In the genomic region with DNA sequence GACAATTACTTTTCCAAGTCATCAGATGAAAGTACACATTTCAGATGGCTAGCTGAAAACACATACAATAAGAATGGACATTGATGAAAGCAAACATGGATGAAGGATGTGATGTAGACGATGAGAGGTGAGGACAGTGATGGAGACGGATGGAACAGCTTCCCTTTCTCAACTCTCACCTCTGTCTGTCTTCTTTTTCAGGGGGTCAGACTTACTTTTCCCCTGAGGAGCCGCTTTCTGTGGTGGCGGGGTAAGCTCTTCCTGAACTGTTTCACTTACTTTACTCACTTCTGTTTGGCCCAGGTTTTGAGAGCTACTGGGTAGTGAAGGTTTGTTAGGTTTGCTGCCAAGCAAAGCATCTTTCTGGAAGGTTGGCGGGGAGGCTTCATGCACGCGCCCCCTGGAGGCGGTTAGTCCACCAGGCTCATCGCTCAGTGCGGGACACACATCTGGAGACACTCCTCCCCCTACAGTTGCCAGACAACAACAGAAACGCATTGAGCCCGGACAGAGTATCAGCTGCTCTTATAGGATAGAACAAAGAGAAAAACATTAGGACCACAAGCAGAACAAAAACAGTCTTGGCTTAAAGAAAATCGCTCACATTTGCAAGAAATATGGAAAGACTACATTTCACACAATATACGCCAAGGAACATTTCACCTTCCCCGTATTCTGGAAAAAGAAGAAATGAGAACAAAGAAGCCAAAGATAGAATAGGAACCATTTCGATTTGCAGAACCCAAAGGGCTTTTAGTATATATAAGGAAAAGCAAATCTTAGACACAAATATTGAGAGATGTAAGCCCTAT, we compare ENCODE assay signal across 8 cellular contexts.
DNase-seq lines count a peak whose midpoint lies in the region; ATAC-seq, FAIRE-seq and TF ChIP-seq lines count a peak whose summit lies in the region.

No MANE protein-coding gene starts in this region.

- no peaks in the 10 kb centered on the region for H4K20me1 ChIP-seq in HepG2 (ENCODE audit: insufficient read depth, low read length)

- TF ChIP-seq CTCF in A673 (conservative IDR thresholded peaks at IDR 0.05; ENCODE audit: low read depth, low read length) = peak; percentile 98
- TF ChIP-seq CTCF in colonic mucosa (IDR thresholded peaks at IDR 0.05) = peak; percentile 75
- peak; percentile 94 for TF ChIP-seq CTCF in HepG2 (CRISPR knock-in tag; IDR thresholded peaks at IDR 0.05)

- H3K79me2 ChIP-seq in HepG2 (ENCODE audit: insufficient read depth, low read length) = no peaks in the 10 kb centered on the region

- no peak overlapping the region for H3K27ac Mint-ChIP-seq in activated CD4-positive, alpha-beta T cell treated with anti-CD3 and anti-CD28 coated beads, Interleukin-2, amount 10 ng/mL, durations not matched to agents 24 days and 14 days

- no peaks in the 10 kb centered on the region for H3K27me3 ChIP-seq in A673 (replicated peaks; ENCODE audit: insufficient read depth, low read depth, low read length, poor library complexity)
- no peaks in the 10 kb centered on the region for H3K27me3 ChIP-seq in colonic mucosa
- no peaks in the 10 kb centered on the region for H3K27me3 ChIP-seq in HepG2 (ENCODE audit: control insufficient read depth in 1 of 2, insufficient read depth in 2 of 2, low read length in 2 of 2)

- H3K4me2 ChIP-seq in HepG2 (ENCODE audit: low read depth, low read length) = peak overlapping the region; percentile 48

- TF ChIP-seq EP300 in HepG2 (IDR thresholded peaks at IDR 0.05; ENCODE audit: low read depth in 2 of 2, low read length in 2 of 2) (no peak), HepG2 (CRISPR knock-in tag; IDR thresholded peaks at IDR 0.05; ENCODE audit: borderline replicate concordance) (no peak)

- H3K36me3 Mint-ChIP-seq in activated CD4-positive, alpha-beta T cell treated with anti-CD3 and anti-CD28 coated beads, Interleukin-2, amount 10 ng/mL, durations not matched to agents 24 days and 14 days (ENCODE audit: low read depth) = peaks cover 2% of the 10 kb centered on the region

- TF ChIP-seq POLR2A in HepG2 (IDR thresholded peaks at IDR 0.05; ENCODE audit: insufficient read depth in 1 of 2, low read depth in 2 of 2, low read length in 2 of 2) = no peak

- H3K27ac ChIP-seq in A673 (ENCODE audit: low read depth, low read length, poor library complexity, severe bottlenecking) (no peak overlapping the region), colonic mucosa (no peak overlapping the region), HepG2 (ENCODE audit: extremely low read length, insufficient read depth, low read length) (no peak overlapping the region)

- ATAC-seq in GM18517 (IDR thresholded peaks at IDR 0.05; ENCODE audit: unreplicated experiment) (peak; percentile 96), HG03045 (IDR thresholded peaks at IDR 0.05; ENCODE audit: unreplicated experiment) (peak; percentile 86), HepG2 (peak; percentile 100)

- peaks cover 9% of the 10 kb centered on the region for H3K4me1 Mint-ChIP-seq in activated CD4-positive, alpha-beta T cell treated with anti-CD3 and anti-CD28 coated beads, Interleukin-2, amount 10 ng/mL, durations not matched to agents 24 days and 14 days

- WGBS in HepG2 (ENCODE audit: low lambda C conversion rate) = 20% methylated on average over 16 of the region's 16 CpGs

- no peaks in the 10 kb centered on the region for H3K9me3 Mint-ChIP-seq in activated CD4-positive, alpha-beta T cell treated with anti-CD3 and anti-CD28 coated beads, Interleukin-2, amount 10 ng/mL, durations not matched to agents 24 days and 14 days

- in situ Hi-C loops in HepG2 (cut with HindIII; ENCODE audit: extremely low pct_ligation_motif_present, low pct_unique_long_range_greater_than_20kb) = no loop called here

- peak; percentile 96 for FAIRE-seq in HepG2 (lab: Jason Lieb, UNC)

- intact Hi-C loops in A673 (cut with micrococcal nuclease; ENCODE audit: unreplicated experiment) = loop anchor here (1.0 kb wide), 1 partner anchor 197 kb away; no protein-coding TSS in a partner anchor
- intact Hi-C loops in activated CD4-positive, alpha-beta T cell treated with anti-CD3 and anti-CD28 coated beads, Interleukin-2, amount 10 ng/mL, durations not matched to agents 24 days and 14 days (cut with micrococcal nuclease) = loop anchor here (1.0 to 5.0 kb wide), 5 partner anchors 60 to 197 kb away; a partner anchor contains a TSS
- intact Hi-C loops in colonic mucosa (cut with DNase I) = loop anchor here (5.0 kb wide), 1 partner anchor 197 kb away; no protein-coding TSS in a partner anchor
- intact Hi-C loops in HepG2 (cut with micrococcal nuclease; ENCODE audit: unreplicated experiment) = loop anchor here (5.0 to 10.0 kb wide), 2 partner anchors 117 to 194 kb away; a partner anchor contains a TSS

- CTCF ChIA-PET in A673 (lab: Charles Lee) = interaction anchor here (0.6 to 1.9 kb wide), 3 partner anchors 57 to 135 kb away, joined by 4 to 5 read pairs (median 5); no protein-coding TSS in a partner anchor
- CTCF ChIA-PET in HepG2 (lab: Yijun Ruan, JAX; ENCODE audit: low intra/inter-chr PET ratio, low total read pairs) = interaction anchor here (1.3 to 1.9 kb wide), 2 partner anchors 116 to 197 kb away, joined by 4 to 10 read pairs; a partner anchor contains a TSS

- POLR2A ChIA-PET in A673 (lab: Charles Lee; ENCODE audit: low non-redundant PET) (no interaction called here), HepG2 (lab: Yijun Ruan, JAX) (interaction anchor here (0.6 to 1.6 kb wide), 7 partner anchors 12 to 223 kb away, joined by 3 to 10 read pairs (median 3); no protein-coding TSS in a partner anchor)

- no peaks in the 10 kb centered on the region for H3K27me3 Mint-ChIP-seq in activated CD4-positive, alpha-beta T cell treated with anti-CD3 and anti-CD28 coated beads, Interleukin-2, amount 10 ng/mL, durations not matched to agents 24 days and 14 days

- TF ChIP-seq RAD21 in HepG2 (CRISPR knock-in tag; IDR thresholded peaks at IDR 0.05) = peak; percentile 81

- H3K9me3 ChIP-seq in A673 (ENCODE audit: low read depth, low read length, poor library complexity, severe bottlenecking) (no peaks in the 10 kb centered on the region), colonic mucosa (no peaks in the 10 kb centered on the region), HepG2 (ENCODE audit: low read length) (no peaks in the 10 kb centered on the region)

- BruUV-seq in A673 (replicated peaks; lab: Mats Ljungman, UMichigan) (no TSS peak), HepG2 (replicated peaks; lab: Mats Ljungman, UMichigan) (no TSS peak)

- H3K4me3 Mint-ChIP-seq in activated CD4-positive, alpha-beta T cell treated with anti-CD3 and anti-CD28 coated beads, Interleukin-2, amount 10 ng/mL, durations not matched to agents 24 days and 14 days = peak overlapping the region; percentile 10

- no peaks in the 10 kb centered on the region for H3K4me1 ChIP-seq in A673 (ENCODE audit: insufficient read depth, low read length, poor library complexity, severe bottlenecking)
- no peaks in the 10 kb centered on the region for H3K4me1 ChIP-seq in colonic mucosa
- H3K4me1 ChIP-seq in HepG2 (ENCODE audit: insufficient read depth, low read length) = peaks cover 21% of the 10 kb centered on the region

- H2AFZ ChIP-seq in HepG2 (ENCODE audit: low read length) = no peak overlapping the region

- H3K4me3 ChIP-seq in A673 (ENCODE audit: low read depth, low read length, poor library complexity, severe bottlenecking) (no peak overlapping the region), colonic mucosa (no peak overlapping the region), HepG2 (replicated peaks in 1 of 3; ENCODE audit: insufficient read depth in 1 of 3, low read depth in 2 of 3, low read length in 3 of 3) (no peak overlapping the region)

- H3K9ac ChIP-seq in colonic mucosa (ENCODE audit: low read depth in 2 of 2, low read length in 2 of 2) (no peak overlapping the region), HepG2 (ENCODE audit: insufficient read depth, low read depth, low read length) (no peak overlapping the region)

- no peaks in the 10 kb centered on the region for H3K36me3 ChIP-seq in A673 (ENCODE audit: insufficient read depth, low read length, poor library complexity, severe bottlenecking)
- H3K36me3 ChIP-seq in colonic mucosa = no peaks in the 10 kb centered on the region
- no peaks in the 10 kb centered on the region for H3K36me3 ChIP-seq in HepG2 (replicated peaks in 1 of 2; ENCODE audit: control insufficient read depth in 1 of 2, insufficient read depth in 2 of 2, low read length in 2 of 2)

- DNase-seq in A673 (ENCODE audit: low spot score) (peak; percentile 91), NCI-H526 (lab: John Stamatoyannopoulos, UW) (peak; percentile 14 to 74), colonic mucosa (peak; percentile 85), HepG2 (ENCODE audit: low spot score) (peak; percentile 82)
- DNase-seq in activated CD4-positive, alpha-beta T cell treated with anti-CD3 and anti-CD28 coated beads, Interleukin-2, amount 10 ng/mL, durations not matched to agents 24 days and 14 days = peak; percentile 94
- DNase-seq in stimulated activated CD4-positive, alpha-beta T cell treated with anti-CD3 and anti-CD28 coated beads, Interleukin-4, amount 100 ng/mL, for 48 hours (ENCODE audit: low read depth in 2 of 2) = peak; percentile 75 to 77

TF ChIP-seq in HepG2, 621 proteins besides CTCF, POLR2A, EP300 and RAD21 (continues in another document):
- TF ChIP-seq, protein P1, sequence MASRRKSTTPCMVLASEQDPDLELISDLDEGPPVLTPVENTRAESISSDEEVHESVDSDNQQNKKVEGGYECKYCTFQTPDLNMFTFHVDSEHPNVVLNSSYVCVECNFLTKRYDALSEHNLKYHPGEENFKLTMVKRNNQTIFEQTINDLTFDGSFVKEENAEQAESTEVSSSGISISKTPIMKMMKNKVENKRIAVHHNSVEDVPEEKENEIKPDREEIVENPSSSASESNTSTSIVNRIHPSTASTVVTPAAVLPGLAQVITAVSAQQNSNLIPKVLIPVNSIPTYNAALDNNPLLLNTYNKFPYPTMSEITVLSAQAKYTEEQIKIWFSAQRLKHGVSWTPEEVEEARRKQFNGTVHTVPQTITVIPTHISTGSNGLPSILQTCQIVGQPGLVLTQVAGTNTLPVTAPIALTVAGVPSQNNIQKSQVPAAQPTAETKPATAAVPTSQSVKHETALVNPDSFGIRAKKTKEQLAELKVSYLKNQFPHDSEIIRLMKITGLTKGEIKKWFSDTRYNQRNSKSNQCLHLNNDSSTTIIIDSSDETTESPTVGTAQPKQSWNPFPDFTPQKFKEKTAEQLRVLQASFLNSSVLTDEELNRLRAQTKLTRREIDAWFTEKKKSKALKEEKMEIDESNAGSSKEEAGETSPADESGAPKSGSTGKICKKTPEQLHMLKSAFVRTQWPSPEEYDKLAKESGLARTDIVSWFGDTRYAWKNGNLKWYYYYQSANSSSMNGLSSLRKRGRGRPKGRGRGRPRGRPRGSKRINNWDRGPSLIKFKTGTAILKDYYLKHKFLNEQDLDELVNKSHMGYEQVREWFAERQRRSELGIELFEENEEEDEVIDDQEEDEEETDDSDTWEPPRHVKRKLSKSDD (CRISPR knock-in tag; IDR thresholded peaks at IDR 0.05; ENCODE audit: low read depth) = no peak
- TF ChIP-seq MIER3 (CRISPR knock-in tag; IDR thresholded peaks at IDR 0.05; ENCODE audit: borderline replicate concordance) = peak; percentile 46; the same call in 1 of the 2 replicates

Comparison
In these comparisons a context has a peak if more than half of its experiments do, and no peak if none do; other contexts are left out.
1. DNase-seq: peak in every context shown above with its lines; median percentile 94 in activated CD4-positive, alpha-beta T cell treated with anti-CD3 and anti-CD28 coated beads, Interleukin-2, amount 10 ng/mL, durations not matched to agents 24 days and 14 days; 91 in A673; 85 in colonic mucosa; 82 in HepG2; 76 in stimulated activated CD4-positive, alpha-beta T cell treated with anti-CD3 and anti-CD28 coated beads, Interleukin-4, amount 100 ng/mL, for 48 hours; 44 in NCI-H526.